Comparison of ENCODE assay signal across 21 cellular contexts in the genomic region with DNA sequence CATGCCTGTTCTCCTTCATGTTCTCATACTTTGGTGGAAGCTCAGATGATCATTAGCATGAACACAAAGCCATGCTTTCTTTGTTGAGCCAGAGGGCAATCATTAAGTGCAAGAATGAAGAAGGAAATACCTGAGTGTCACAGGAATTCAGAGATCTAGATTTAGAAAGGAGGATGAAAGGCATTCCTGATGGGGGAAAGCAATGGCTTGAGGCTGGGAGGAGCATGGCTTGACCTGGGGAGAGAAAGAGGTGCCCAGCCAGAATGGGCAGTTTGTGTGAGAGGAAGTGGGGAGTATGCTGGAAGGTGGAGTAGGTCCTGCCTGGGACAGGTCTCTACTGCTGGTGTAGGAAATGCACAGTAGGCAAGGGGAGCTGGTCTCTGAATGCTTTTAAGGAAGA. TPM values are rescaled to one million over a fixed set of nuclear protein-coding genes. Genes with fewer than 3 reads are reported as not detected.
DNase-seq lines count a peak whose midpoint lies in the region; ATAC-seq and TF ChIP-seq lines count a peak whose summit lies in the region.
"Had no signal": no experiment of that assay in that cellular context is flagged by ENCODE, and none has a peak within 500 bp of the region (broad histone marks: within the 10 kb centered on the region; RNA-seq: fewer than 3 reads in every experiment).

No MANE protein-coding gene starts in this region.

- no peak for DNase-seq in cardiac muscle cell (ENCODE audit: low read depth in 1 of 2, low spot score in 1 of 2)
- DNase-seq in heart right ventricle = no peak
- no peak for DNase-seq in body of pancreas
- DNase-seq in kidney tubule cell (ENCODE audit: low spot score) = peak; percentile 85
- no peak for DNase-seq in MV-4-11 (lab: John Stamatoyannopoulos, UW)
- no peak for DNase-seq in cerebellar nuclear complex (lab: John Stamatoyannopoulos, UW)
- DNase-seq in transverse colon = no peak
- DNase-seq: 8988T; activated CD4-positive, alpha-beta T cell treated with anti-CD3 and anti-CD28 coated beads, Interleukin-2, amount 10 ng/mL, durations not matched to agents 24 days and 14 days; activated CD8-positive, alpha-beta memory T cell treated with anti-CD3 and anti-CD28 coated beads, Interleukin-2, amount 50 U/mL, for 48 hours; amniotic stem cell; BE2C; effector CD8-positive, alpha-beta T cell; glutamatergic neuron; NCI-H524; Right ventricle myocardium superior; stimulated activated CD4-positive, alpha-beta T cell treated with anti-CD3 and anti-CD28 coated beads, Interleukin-4, amount 100 ng/mL, for 1 hour; stimulated activated naive CD8-positive, alpha-beta T cell treated with anti-CD3 and anti-CD28 coated beads, Interleukin-15, amount 100 ng/mL, for 72 hours; SW 1271; upper lobe of left lung had no signal

- H3K4me3 ChIP-seq in cardiac muscle cell (no peak overlapping the region), heart right ventricle (no peak overlapping the region), body of pancreas (no peak overlapping the region), transverse colon (no peak overlapping the region)
- H3K4me3 ChIP-seq: upper lobe of left lung had no signal

- TF ChIP-seq POLR2A in body of pancreas (IDR thresholded peaks at IDR 0.05) (no peak), transverse colon (IDR thresholded peaks at IDR 0.05) (no peak)

- no peak for TF ChIP-seq EP300 in transverse colon (IDR thresholded peaks at IDR 0.05; ENCODE audit: low read depth)

- peaks cover 26% of the 10 kb centered on the region for H3K4me1 ChIP-seq in cardiac muscle cell (ENCODE audit: low read depth)
- peaks cover 0 to 15% (median 10%) of the 10 kb centered on the region in 9 donors for H3K4me1 ChIP-seq in heart right ventricle
- H3K4me1 ChIP-seq in body of pancreas = no peaks in the 10 kb centered on the region
- H3K4me1 ChIP-seq in transverse colon = no peaks in the 10 kb centered on the region
- H3K4me1 ChIP-seq: BE2C, upper lobe of left lung had no signal

- H3K27ac ChIP-seq in cardiac muscle cell (peak overlapping the region; percentile 79), heart right ventricle (no peak overlapping the region), body of pancreas (peak overlapping the region in 2 of 4 donors; percentile 9 to 11), transverse colon (no peak overlapping the region)
- H3K27ac ChIP-seq: upper lobe of left lung had no signal

- ATAC-seq in heart right ventricle (no peak), body of pancreas (peak; percentile 47), HG02623 (IDR thresholded peaks at IDR 0.05; ENCODE audit: unreplicated experiment) (no peak)
- ATAC-seq: stimulated activated naive CD8-positive, alpha-beta T cell treated with anti-CD3 and anti-CD28 coated beads, Interleukin-15, amount 100 ng/mL, for 72 hours had no signal

- intact Hi-C loops in heart right ventricle (cut with DNase I) = no loop called here
- intact Hi-C loops in body of pancreas (cut with DNase I) = no loop called here
- intact Hi-C loops in transverse colon (cut with DNase I; ENCODE audit: low total_unique reads) = no loop called here

- no peaks in the 10 kb centered on the region for H3K9me3 ChIP-seq in cardiac muscle cell (ENCODE audit: low read depth)
- H3K9me3 ChIP-seq in heart right ventricle = peaks cover 0 to 13% (median 4%) of the 10 kb centered on the region in 11 donors
- peaks cover 0 to 5% (median 0%) of the 10 kb centered on the region in 3 donors for H3K9me3 ChIP-seq in body of pancreas
- no peaks in the 10 kb centered on the region for H3K9me3 ChIP-seq in transverse colon
- H3K9me3 ChIP-seq: BE2C had no signal

- in situ Hi-C loops in transverse colon (cut with MboI; ENCODE audit: low pct_ligation_motif_present in 1 of 4, low pct_unique_long_range_greater_than_20kb in 1 of 4, low sequenced_read_pairs in 3 of 4) = no loop called here

- H3K36me3 ChIP-seq in cardiac muscle cell (no peaks in the 10 kb centered on the region), heart right ventricle (no peaks in the 10 kb centered on the region), body of pancreas (replicated peaks in 1 of 2; ENCODE audit: insufficient read depth in 1 of 2, low read depth in 2 of 2) (no peaks in the 10 kb centered on the region), transverse colon (no peaks in the 10 kb centered on the region)
- H3K36me3 ChIP-seq: BE2C, upper lobe of left lung had no signal

- H3K27me3 ChIP-seq in cardiac muscle cell = no peaks in the 10 kb centered on the region
- H3K27me3 ChIP-seq in heart right ventricle = no peaks in the 10 kb centered on the region
- H3K27me3 ChIP-seq in body of pancreas = no peaks in the 10 kb centered on the region
- H3K27me3 ChIP-seq in transverse colon = no peaks in the 10 kb centered on the region
- H3K27me3 ChIP-seq: upper lobe of left lung had no signal

- TF ChIP-seq CTCF in cardiac muscle cell (IDR thresholded peaks at IDR 0.05; ENCODE audit: low read depth, low read length) (no peak), heart right ventricle (IDR thresholded peaks at IDR 0.05) (no peak), body of pancreas (IDR thresholded peaks at IDR 0.05) (no peak), transverse colon (IDR thresholded peaks at IDR 0.05) (no peak)

RNA-seq across cellular contexts. Expression of gene SLC4A3, which starts 35.1 kb away (rescaled TPM):
- total RNA-seq in cardiac muscle cell = 38.8 and 39.8 TPM in 2 replicates
- 42.9 and 47.7 TPM in 2 replicates for polyA plus RNA-seq in cardiac muscle cell
- total RNA-seq in heart right ventricle = 100 to 1,000 TPM; 339 to 671 (median 422) TPM
- 100 to 1,000 TPM; 197 to 341 TPM for polyA plus RNA-seq in heart right ventricle
- 10 to 100 TPM in 1 of 2 donors, 1 to 10 TPM in 1; 2.6 to 10.9 TPM for total RNA-seq in body of pancreas
- total RNA-seq in transverse colon = 10 to 100 TPM in 1 of 4 donors, under 1 TPM in 2, not detected in 1; 0.32 to 25.9 (median 0.68) TPM
